16 cellular contexts compared by ENCODE assay signal in genomic region chr20:32667030-32667429, GRCh38. TPM values are rescaled to one million over a fixed set of nuclear protein-coding genes. Genes with fewer than 3 reads are reported as not detected.
DNase-seq lines count a peak whose midpoint lies in the region; TF ChIP-seq lines count a peak whose summit lies in the region.
"Had no signal": no experiment of that assay in that cellular context is flagged by ENCODE, and none has a peak within 500 bp of the region (broad histone marks: within the 10 kb centered on the region; RNA-seq: fewer than 3 reads in every experiment).

No MANE protein-coding gene starts in this region.

- peaks cover 6% of the 10 kb centered on the region for H3K27me3 Mint-ChIP-seq in nephron progenitor cell (ENCODE audit: low read depth, poor library complexity)
- H3K27me3 Mint-ChIP-seq in T-helper 2 cell treated with Interferon-gamma antibody and Interleukin-4, amounts not matched to agents 5 μg/mL and 100 μg/mL, for 36 hours (ENCODE audit: low read depth) = no peaks in the 10 kb centered on the region

- H3K9me3 Mint-ChIP-seq in nephron progenitor cell = no peaks in the 10 kb centered on the region
- H3K9me3 Mint-ChIP-seq in T-helper 2 cell treated with Interferon-gamma antibody and Interleukin-4, amounts not matched to agents 5 μg/mL and 100 μg/mL, for 36 hours = no peaks in the 10 kb centered on the region
- H3K9me3 Mint-ChIP-seq: HFFc6 had no signal

- CTCF ChIA-PET in RWPE1 (lab: Yijun Ruan, JAX) = interaction anchor here (0.6 to 2.4 kb wide), 6 partner anchors 8 to 284 kb away, joined by 3 to 25 read pairs (median 4); no protein-coding TSS in a partner anchor

- TF ChIP-seq CTCF in KMS-11 (conservative IDR thresholded peaks at IDR 0.05; ENCODE audit: low read depth, low read length) (no peak), RWPE1 (conservative IDR thresholded peaks at IDR 0.05; ENCODE audit: low read depth) (no peak), nephron progenitor cell (IDR thresholded peaks at IDR 0.05) (no peak)

- peak; percentile 47 for DNase-seq in ELF-1 (ENCODE audit: low read depth, low spot score)
- no peak for DNase-seq in RWPE1 (ENCODE audit: low spot score)
- no peak for DNase-seq in nephron progenitor cell
- no peak for DNase-seq in DMS53 treated with DMSO at 0.1 percent for 48 hours (lab: John Stamatoyannopoulos, UW; ENCODE audit: unreplicated experiment)
- DNase-seq in RKO (ENCODE audit: low spot score) = no peak
- no peak for DNase-seq in dermis blood vessel endothelial cell
- no peak for DNase-seq in T-helper 2 cell treated with Interferon-gamma antibody and Interleukin-4, amounts not matched to agents 5 μg/mL and 100 μg/mL, for 36 hours (ENCODE audit: low spot score)
- DNase-seq: BE2C, HFFc6, Karpas-422, MV-4-11, NCI-H1436 treated with DMSO at 0.1 percent for 48 hours, NCI-H69, SJCRH30, T-helper 9 cell had no signal

- H3K4me2 ChIP-seq in KMS-11 = peak overlapping the region; percentile 46

- no peaks in the 10 kb centered on the region for H3K36me3 Mint-ChIP-seq in nephron progenitor cell (ENCODE audit: low read depth)
- H3K36me3 Mint-ChIP-seq in T-helper 2 cell treated with Interferon-gamma antibody and Interleukin-4, amounts not matched to agents 5 μg/mL and 100 μg/mL, for 36 hours (ENCODE audit: low read depth) = no peaks in the 10 kb centered on the region

- no peak overlapping the region for H3K4me3 ChIP-seq in KMS-11 (IDR thresholded peaks at IDR 0.05; ENCODE audit: insufficient read depth, low read depth, low read length)
- H3K4me3 ChIP-seq: SJCRH30 had no signal

- peaks cover 72% of the 10 kb centered on the region for H3K4me1 ChIP-seq in KMS-11 (ENCODE audit: low read depth, poor library complexity, severe bottlenecking)
- H3K4me1 ChIP-seq: BE2C had no signal

- H3K9ac ChIP-seq in KMS-11 = peak overlapping the region; percentile 24; the same call in 1 of the 2 replicates

- no peaks in the 10 kb centered on the region for H3K79me2 ChIP-seq in KMS-11 (ENCODE audit: insufficient read depth, low read depth)

- peak overlapping the region; percentile 32 for H2AFZ ChIP-seq in KMS-11 (ENCODE audit: low read depth)

- peak overlapping the region; percentile 70 for H3K27ac Mint-ChIP-seq in nephron progenitor cell
- no peak overlapping the region for H3K27ac Mint-ChIP-seq in T-helper 2 cell treated with Interferon-gamma antibody and Interleukin-4, amounts not matched to agents 5 μg/mL and 100 μg/mL, for 36 hours
- H3K27ac Mint-ChIP-seq: HFFc6 had no signal

- H3K4me3 Mint-ChIP-seq in nephron progenitor cell = no peak overlapping the region
- H3K4me3 Mint-ChIP-seq in T-helper 2 cell treated with Interferon-gamma antibody and Interleukin-4, amounts not matched to agents 5 μg/mL and 100 μg/mL, for 36 hours = no peak overlapping the region
- H3K4me3 Mint-ChIP-seq: HFFc6 had no signal

- H3K4me1 Mint-ChIP-seq in nephron progenitor cell = peaks cover 46% of the 10 kb centered on the region
- H3K4me1 Mint-ChIP-seq in T-helper 2 cell treated with Interferon-gamma antibody and Interleukin-4, amounts not matched to agents 5 μg/mL and 100 μg/mL, for 36 hours (ENCODE audit: low read depth) = peaks cover 8% of the 10 kb centered on the region

- POLR2A ChIA-PET in RWPE1 (lab: Yijun Ruan, JAX; ENCODE audit: low non-redundant PET) = no interaction called here

- no peaks in the 10 kb centered on the region for H3K27me3 ChIP-seq in KMS-11 (ENCODE audit: insufficient read depth, low read depth)
- H3K27me3 ChIP-seq: BE2C had no signal

- H3K27ac ChIP-seq in KMS-11 (peak overlapping the region; percentile 56; the same call in 1 of the 2 replicates), RWPE1 (peak overlapping the region; percentile 52)
- H3K27ac ChIP-seq: SJCRH30 had no signal

- H4K20me1 ChIP-seq in KMS-11 (ENCODE audit: insufficient read depth) = no peaks in the 10 kb centered on the region

- no peaks in the 10 kb centered on the region; the same call in 1 of the 2 replicates for H3K36me3 ChIP-seq in KMS-11 (ENCODE audit: insufficient read depth)
- H3K36me3 ChIP-seq: BE2C, SJCRH30 had no signal

RNA-seq across cellular contexts. Expression of gene C20orf203, which starts 6.7 kb away (rescaled TPM):
- not detected in 2 replicates for total RNA-seq in dermis blood vessel endothelial cell
- total RNA-seq: HFFc6, SJCRH30 had no signal
